Comparison of ENCODE assay signal across 8 cellular contexts in genomic region chr20:21640556-21640955, GRCh38.
DNase-seq lines count a peak whose midpoint lies in the region; ATAC-seq, FAIRE-seq and TF ChIP-seq lines count a peak whose summit lies in the region.

No MANE protein-coding gene starts in this region.

- TF ChIP-seq CTCF in GM12864 (IDR thresholded peaks at IDR 0.05; ENCODE audit: low read depth, low read length, missing control alignments): peak; percentile 35
- no peak for TF ChIP-seq CTCF in BE2C (IDR thresholded peaks at IDR 0.05; ENCODE audit: low read depth, low read length)
- no peak for TF ChIP-seq CTCF in vagina (IDR thresholded peaks at IDR 0.05)

- H3K27ac ChIP-seq in CD4-positive, alpha-beta memory T cell (ENCODE audit: low read depth, low read length): no peak overlapping the region
- H3K27ac ChIP-seq in vagina: no peak overlapping the region

- H3K4me3 ChIP-seq in GM12864 (ENCODE audit: low read depth, low read length) (no peak overlapping the region), NT2/D1 (ENCODE audit: insufficient read length, low read depth) (no peak overlapping the region), BE2C (ENCODE audit: low read depth, low read length) (no peak overlapping the region), vagina (no peak overlapping the region)
- no peak overlapping the region for H3K4me3 ChIP-seq in Jurkat, Clone E6-1 (ENCODE audit: low read length)
- H3K4me3 ChIP-seq in CD4-positive, alpha-beta memory T cell (ENCODE audit: low read length in 2 of 2): no peak overlapping the region

- POLR2A ChIA-PET in CD4-positive, alpha-beta memory T cell (lab: Charles Lee; ENCODE audit: partially characterized antibody): no interaction called here

- no peak for TF ChIP-seq POLR2A in vagina (IDR thresholded peaks at IDR 0.05)

- H3K27me3 ChIP-seq in NT2/D1 (ENCODE audit: insufficient read depth, insufficient read length) (no peaks in the 10 kb centered on the region), BE2C (no peaks in the 10 kb centered on the region), vagina (no peaks in the 10 kb centered on the region)
- no peaks in the 10 kb centered on the region for H3K27me3 ChIP-seq in CD4-positive, alpha-beta memory T cell (ENCODE audit: insufficient read depth, low read length)

- peaks cover 7 to 8% of the 10 kb centered on the region in 2 donors for H3K27me3 Mint-ChIP-seq in CD4-positive, alpha-beta memory T cell

- H3K36me3 Mint-ChIP-seq in CD4-positive, alpha-beta memory T cell: peaks cover 0 to 3% of the 10 kb centered on the region in 2 donors

- intact Hi-C loops in CD4-positive, alpha-beta memory T cell (cut with micrococcal nuclease): no loop called here
- intact Hi-C loops in vagina (cut with DNase I): no loop called here

- H3K9me3 Mint-ChIP-seq in CD4-positive, alpha-beta memory T cell: peaks cover 4 to 17% (median 10%) of the 10 kb centered on the region in 8 donors

- CTCF ChIA-PET in CD4-positive, alpha-beta memory T cell (lab: Charles Lee; ENCODE audit: partially characterized antibody): no interaction called here

- ATAC-seq in HG03196 (IDR thresholded peaks at IDR 0.05; ENCODE audit: unreplicated experiment): no peak

- DNase-seq in GM12864 (ENCODE audit: low read depth) (no peak), NT2/D1 (ENCODE audit: low read depth, low spot score) (peak; percentile 39), BE2C (no peak), vagina (ENCODE audit: extremely low spot score in 2 of 2) (no peak)
- peak; percentile 16 for DNase-seq in Jurkat, Clone E6-1 (ENCODE audit: low read depth, low spot score)
- DNase-seq in CD4-positive, alpha-beta memory T cell: no peak

- no peak overlapping the region for H3K4me3 Mint-ChIP-seq in CD4-positive, alpha-beta memory T cell

- H3K4me1 ChIP-seq in NT2/D1 (ENCODE audit: insufficient read depth, insufficient read length) (no peaks in the 10 kb centered on the region), BE2C (no peaks in the 10 kb centered on the region), vagina (no peaks in the 10 kb centered on the region)
- no peaks in the 10 kb centered on the region for H3K4me1 ChIP-seq in CD4-positive, alpha-beta memory T cell (ENCODE audit: insufficient read depth, low read length)

- H3K36me3 ChIP-seq in NT2/D1 (ENCODE audit: insufficient read depth, insufficient read length, low read length): no peaks in the 10 kb centered on the region
- no peaks in the 10 kb centered on the region for H3K36me3 ChIP-seq in BE2C
- no peaks in the 10 kb centered on the region for H3K36me3 ChIP-seq in CD4-positive, alpha-beta memory T cell (ENCODE audit: insufficient read depth, low read length)
- H3K36me3 ChIP-seq in vagina: no peaks in the 10 kb centered on the region

- no peaks in the 10 kb centered on the region for H3K9me3 ChIP-seq in NT2/D1 (ENCODE audit: insufficient read depth, low read length)
- H3K9me3 ChIP-seq in BE2C: no peaks in the 10 kb centered on the region
- H3K9me3 ChIP-seq in CD4-positive, alpha-beta memory T cell (ENCODE audit: control insufficient read depth in 1 of 2, low read length in 2 of 2): no peaks in the 10 kb centered on the region
- no peaks in the 10 kb centered on the region for H3K9me3 ChIP-seq in vagina

- no peak overlapping the region for H3K9ac ChIP-seq in NT2/D1 (ENCODE audit: insufficient read length, low read depth)

- FAIRE-seq in islet of Langerhans (lab: Jason Lieb, UNC): peak; percentile 76

- H3K27ac Mint-ChIP-seq in CD4-positive, alpha-beta memory T cell: no peak overlapping the region

- H3K4me1 Mint-ChIP-seq in CD4-positive, alpha-beta memory T cell: no peaks in the 10 kb centered on the region

Comparison
In these comparisons a context has a peak if more than half of its experiments do, and no peak if none do; other contexts are left out.
1. DNase-seq: peak in Jurkat, Clone E6-1 (single experiment) and NT2/D1 (single experiment); none in GM12864 (single experiment), BE2C (single experiment), CD4-positive, alpha-beta memory T cell (0 of 5) and vagina (0 of 2).